In the genomic region with DNA sequence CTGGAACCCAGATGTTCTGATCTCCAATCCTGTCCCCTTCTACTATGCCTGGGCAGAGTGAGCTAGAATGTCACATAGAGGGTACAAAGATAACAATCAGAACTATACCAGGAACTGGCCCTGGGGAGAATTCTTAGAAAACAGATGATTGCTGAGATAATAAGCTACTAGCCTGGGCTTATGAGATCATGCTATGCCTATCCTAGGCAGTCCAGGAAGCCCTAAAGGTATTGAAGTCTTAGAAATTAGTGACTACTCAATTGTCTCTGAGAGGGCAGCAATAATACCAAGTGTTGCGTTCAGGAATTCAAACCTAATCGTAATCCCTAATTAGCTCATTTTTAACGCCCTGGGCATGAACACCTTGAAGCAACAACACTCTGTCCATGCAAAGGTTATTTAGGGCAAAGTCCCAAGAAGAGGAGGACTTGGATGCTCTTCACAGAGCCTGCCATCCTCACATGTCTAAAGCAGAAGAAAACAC, we compare ENCODE assay signal across 19 cellular contexts.
DNase-seq lines count a peak whose midpoint lies in the region; ATAC-seq, FAIRE-seq and TF ChIP-seq lines count a peak whose summit lies in the region.
"Had no signal": no experiment of that assay in that cellular context is flagged by ENCODE, and none has a peak within 500 bp of the region (broad histone marks: within the 10 kb centered on the region; RNA-seq: fewer than 3 reads in every experiment).

No MANE protein-coding gene starts in this region.

- no peak for DNase-seq in activated CD4-positive, CD25-positive, alpha-beta regulatory T cell treated with anti-CD3 and anti-CD28 coated beads, Interleukin-2, amount 50 U/mL, for 72 hours
- DNase-seq in GF-D8 (lab: John Stamatoyannopoulos, UW), result peak; percentile 91
- DNase-seq in T-helper 2 cell treated with Interferon-gamma antibody and Interleukin-4, amounts not matched to agents 5 μg/mL and 100 μg/mL, for 36 hours (ENCODE audit: low spot score), result peak; percentile 76
- DNase-seq in effector memory CD4-positive, alpha-beta T cell, result no peak
- no peak for DNase-seq in NCI-H1694 treated with DMSO at 0.1 percent for 48 hours (lab: John Stamatoyannopoulos, UW)
- DNase-seq in H54 (ENCODE audit: insufficient read length, low spot score), result no peak
- DNase-seq in endodermal cell, result no peak
- DNase-seq: activated B cell treated with CpG ODN at 0.5 μM for 24 hours; activated gamma-delta T cell treated with Interleukin-2 at 50 U/mL for 16 hours; brain microvascular endothelial cell; hippocampal formation; kidney glomerular epithelial cell; NCI-H187 treated with DMSO at 0.1 percent for 48 hours; sigmoid colon; stimulated activated CD4-positive, alpha-beta T cell treated with anti-CD3 and anti-CD28 coated beads, Interleukin-4, amount 100 ng/mL, for 1 hour had no signal

- peaks cover 8% of the 10 kb centered on the region for H3K27me3 Mint-ChIP-seq in T-helper 2 cell treated with Interferon-gamma antibody and Interleukin-4, amounts not matched to agents 5 μg/mL and 100 μg/mL, for 36 hours (ENCODE audit: low read depth)
- H3K27me3 Mint-ChIP-seq in endodermal cell (ENCODE audit: insufficient read depth), result no peaks in the 10 kb centered on the region

- peak overlapping the region; percentile 88 for H3K27ac Mint-ChIP-seq in T-helper 2 cell treated with Interferon-gamma antibody and Interleukin-4, amounts not matched to agents 5 μg/mL and 100 μg/mL, for 36 hours
- H3K27ac Mint-ChIP-seq in endodermal cell, result no peak overlapping the region
- H3K27ac Mint-ChIP-seq: activated B cell treated with CpG ODN at 0.5 μM for 24 hours, mesothelial cell of epicardium had no signal

- no peak for TF ChIP-seq POLR2A in H54 (IDR thresholded peaks at IDR 0.05; ENCODE audit: low read depth, low read length)

- no peak for FAIRE-seq in H54 (lab: Jason Lieb, UNC)

- 94 to 95% methylated on average over 3 of the region's 3 CpGs for whole genome bisulfite sequencing in endodermal cell (ENCODE audit: insufficient coverage in 1 of 2, insufficient read length in 1 of 2), 2 experiments

- peaks cover 23% of the 10 kb centered on the region for H3K36me3 Mint-ChIP-seq in T-helper 2 cell treated with Interferon-gamma antibody and Interleukin-4, amounts not matched to agents 5 μg/mL and 100 μg/mL, for 36 hours (ENCODE audit: low read depth)
- H3K36me3 Mint-ChIP-seq in endodermal cell (ENCODE audit: low read depth), result no peaks in the 10 kb centered on the region

- H3K27ac ChIP-seq in effector memory CD4-positive, alpha-beta T cell (ENCODE audit: insufficient read depth, low read length, poor library complexity, severe bottlenecking), result peak overlapping the region; percentile 25
- H3K27ac ChIP-seq in endodermal cell (ENCODE audit: low read depth, low read length), result no peak overlapping the region
- H3K27ac ChIP-seq: brain microvascular endothelial cell, sigmoid colon, SK-N-MC, tibial nerve had no signal

- peak; percentile 83 to 85 for ATAC-seq in activated CD4-positive, CD25-positive, alpha-beta regulatory T cell treated with anti-CD3 and anti-CD28 coated beads, Interleukin-2, amount 50 U/mL, for 24 hours

- no peak overlapping the region for H3K9ac ChIP-seq in endodermal cell (ENCODE audit: extremely low read depth, low read length, poor library complexity, severe bottlenecking)

- peaks cover 41% of the 10 kb centered on the region for H3K4me1 ChIP-seq in effector memory CD4-positive, alpha-beta T cell (ENCODE audit: control insufficient read depth, insufficient read depth, low read length, poor library complexity, severe bottlenecking)
- H3K4me1 ChIP-seq in endodermal cell (ENCODE audit: control insufficient read depth, insufficient read depth, low read length), result no peaks in the 10 kb centered on the region

- no peaks in the 10 kb centered on the region for H3K9me3 ChIP-seq in effector memory CD4-positive, alpha-beta T cell (ENCODE audit: control insufficient read depth, low read length)
- peaks cover 4% of the 10 kb centered on the region for H3K9me3 ChIP-seq in endodermal cell (ENCODE audit: control insufficient read depth, low read length)
- H3K9me3 ChIP-seq: sigmoid colon had no signal

- no peak overlapping the region for H3K4me3 ChIP-seq in effector memory CD4-positive, alpha-beta T cell (ENCODE audit: insufficient read depth, low read depth, low read length, poor library complexity, severe bottlenecking)
- H3K4me3 ChIP-seq in endodermal cell (ENCODE audit: low read length), result no peak overlapping the region
- H3K4me3 ChIP-seq: sigmoid colon, SK-N-MC, tibial nerve had no signal

- peak overlapping the region; percentile 69 for H3K4me3 Mint-ChIP-seq in T-helper 2 cell treated with Interferon-gamma antibody and Interleukin-4, amounts not matched to agents 5 μg/mL and 100 μg/mL, for 36 hours
- H3K4me3 Mint-ChIP-seq in endodermal cell, result no peak overlapping the region
- H3K4me3 Mint-ChIP-seq: activated B cell treated with CpG ODN at 0.5 μM for 24 hours, mesothelial cell of epicardium had no signal

- no peak for TF ChIP-seq CTCF in endodermal cell (conservative IDR thresholded peaks at IDR 0.05)

- H3K27me3 ChIP-seq in effector memory CD4-positive, alpha-beta T cell (replicated peaks; ENCODE audit: control insufficient read depth, insufficient read depth, low read length, poor library complexity, severe bottlenecking), result no peaks in the 10 kb centered on the region
- no peaks in the 10 kb centered on the region for H3K27me3 ChIP-seq in endodermal cell (ENCODE audit: control insufficient read depth, insufficient read depth, low read length, poor library complexity, severe bottlenecking)
- H3K27me3 ChIP-seq: brain microvascular endothelial cell, sigmoid colon, tibial nerve had no signal

- H3K36me3 ChIP-seq in effector memory CD4-positive, alpha-beta T cell (ENCODE audit: control insufficient read depth, insufficient read depth, low read length), result no peaks in the 10 kb centered on the region
- no peaks in the 10 kb centered on the region for H3K36me3 ChIP-seq in endodermal cell (ENCODE audit: control insufficient read depth, insufficient read depth, low read length)
- H3K36me3 ChIP-seq: brain microvascular endothelial cell, sigmoid colon, tibial nerve had no signal

- H3K4me1 Mint-ChIP-seq in T-helper 2 cell treated with Interferon-gamma antibody and Interleukin-4, amounts not matched to agents 5 μg/mL and 100 μg/mL, for 36 hours (ENCODE audit: low read depth), result peaks cover 69% of the 10 kb centered on the region
- peaks cover 2% of the 10 kb centered on the region for H3K4me1 Mint-ChIP-seq in endodermal cell

- peaks cover 16% of the 10 kb centered on the region for H3K9me3 Mint-ChIP-seq in T-helper 2 cell treated with Interferon-gamma antibody and Interleukin-4, amounts not matched to agents 5 μg/mL and 100 μg/mL, for 36 hours
- H3K9me3 Mint-ChIP-seq in endodermal cell, result peaks cover 11% of the 10 kb centered on the region
- H3K9me3 Mint-ChIP-seq: activated B cell treated with CpG ODN at 0.5 μM for 24 hours had no signal

Comparison
In these comparisons a context has a peak if more than half of its experiments do, and no peak if none do; other contexts are left out.
1. DNase-seq: peak in GF-D8 (single experiment) and T-helper 2 cell treated with Interferon-gamma antibody and Interleukin-4, amounts not matched to agents 5 μg/mL and 100 μg/mL, for 36 hours (single experiment); none in activated CD4-positive, CD25-positive, alpha-beta regulatory T cell treated with anti-CD3 and anti-CD28 coated beads, Interleukin-2, amount 50 U/mL, for 72 hours (single experiment), effector memory CD4-positive, alpha-beta T cell (0 of 3), NCI-H1694 treated with DMSO at 0.1 percent for 48 hours (single experiment), H54 (single experiment) and endodermal cell (single experiment).